10 cellular contexts compared by ENCODE assay signal in the genomic region with DNA sequence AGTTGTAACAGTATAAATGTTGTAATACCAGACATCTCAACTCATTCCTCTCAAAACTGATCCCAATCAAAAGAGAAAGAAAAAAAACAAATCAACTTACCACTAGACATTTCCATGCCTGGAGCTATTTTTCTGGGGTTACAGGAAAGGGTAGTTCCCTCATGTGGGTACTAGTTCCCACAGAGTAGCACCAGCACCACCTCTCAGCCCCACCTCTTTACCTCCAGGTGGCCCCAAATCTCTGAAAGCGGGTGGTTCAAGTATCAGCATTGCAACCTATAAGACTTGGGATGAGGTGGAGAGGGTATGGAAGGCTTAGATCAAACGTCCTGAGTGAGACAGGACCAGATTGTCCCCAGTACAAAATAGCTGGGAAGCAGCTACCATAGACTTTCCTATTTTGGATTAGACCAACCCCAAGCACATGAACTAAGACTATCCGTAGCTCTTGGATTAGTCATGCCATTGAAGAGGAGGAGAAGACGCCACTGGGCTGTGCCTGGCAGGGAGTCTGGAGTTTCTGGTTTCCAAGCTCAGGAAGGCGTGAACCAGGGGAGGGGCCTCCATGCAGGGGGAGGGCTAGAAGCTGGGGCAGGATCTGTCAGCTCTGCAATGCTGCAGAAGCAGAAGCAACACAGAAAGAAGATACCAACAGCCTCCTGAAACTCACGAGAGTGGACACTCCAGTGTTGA. TPM values are rescaled to one million over a fixed set of nuclear protein-coding genes. Genes with fewer than 3 reads are reported as not detected.
DNase-seq lines count a peak whose midpoint lies in the region; ATAC-seq and TF ChIP-seq lines count a peak whose summit lies in the region.
"Had no signal": no experiment of that assay in that cellular context is flagged by ENCODE, and none has a peak within 500 bp of the region (broad histone marks: within the 10 kb centered on the region; RNA-seq: fewer than 3 reads in every experiment).

A gene with protein sequence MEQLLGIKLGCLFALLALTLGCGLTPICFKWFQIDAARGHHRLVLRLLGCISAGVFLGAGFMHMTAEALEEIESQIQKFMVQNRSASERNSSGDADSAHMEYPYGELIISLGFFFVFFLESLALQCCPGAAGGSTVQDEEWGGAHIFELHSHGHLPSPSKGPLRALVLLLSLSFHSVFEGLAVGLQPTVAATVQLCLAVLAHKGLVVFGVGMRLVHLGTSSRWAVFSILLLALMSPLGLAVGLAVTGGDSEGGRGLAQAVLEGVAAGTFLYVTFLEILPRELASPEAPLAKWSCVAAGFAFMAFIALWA (plus strand): TSS at position 620 of the 693 bp plus-strand sequence. CDS start 154 bp downstream, outside the sequence.

- no peak within 1 kb of the TSS for H2BK5ac ChIP-seq in H9 (ENCODE audit: insufficient read length, low read length)

- no peak within 1 kb of the TSS for H3K27ac ChIP-seq in H9 (ENCODE audit: insufficient read length, low read depth, low read length)
- H3K27ac ChIP-seq: KMS-11 had no signal

- peaks cover 17 to 19% of the 10 kb centered on the region in 2 experiments for H3K4me1 Mint-ChIP-seq in H9

- H3K27me3 ChIP-seq in H9 (ENCODE audit: insufficient read depth, low read length) (no peaks in the 10 kb centered on the region), adipocyte (replicated peaks; ENCODE audit: control insufficient read depth, insufficient read depth, low read length) (no peaks in the 10 kb centered on the region)

- H3T11ph ChIP-seq in H9 (ENCODE audit: low read length): no peak within 1 kb of the TSS

- H3K14ac ChIP-seq in H9 (ENCODE audit: insufficient read depth, low read length): no peak within 1 kb of the TSS

- H4K8ac ChIP-seq in H9 (replicated peaks; ENCODE audit: insufficient read length, low read depth, low read length): no peak within 1 kb of the TSS

- no CpG with 5 or more reads among the region's 6 CpGs for WGBS in H9 (ENCODE audit: extremely low coverage, insufficient read length, low lambda C conversion rate)

- H4K20me1 ChIP-seq in H9 (ENCODE audit: control insufficient read depth, insufficient read depth, insufficient read length): no peaks in the 10 kb centered on the region

- H3K27me3 Mint-ChIP-seq in H9 (ENCODE audit: low read depth): no peaks in the 10 kb centered on the region; the same call in 1 of the 2 replicates
- H3K27me3 Mint-ChIP-seq: central memory CD8-positive, alpha-beta T cell had no signal

- no peak within 1 kb of the TSS for H2AFZ ChIP-seq in H9 (ENCODE audit: low read length)

- H3K4me2 ChIP-seq in H9 (ENCODE audit: insufficient read depth, insufficient read length, low read length): no peak within 1 kb of the TSS
- H3K4me2 ChIP-seq: KMS-11 had no signal

- no peak within 1 kb of the TSS for H4K91ac ChIP-seq in H9 (ENCODE audit: insufficient read length, low read depth, low read length)

- no peaks in the 10 kb centered on the region for H3K79me2 ChIP-seq in H9 (ENCODE audit: insufficient read depth, low read length)

- peaks cover 38% of the 10 kb centered on the region for H3K36me3 ChIP-seq in adipocyte (ENCODE audit: control insufficient read depth, insufficient read depth, low read length, severe bottlenecking)

- no peak within 1 kb of the TSS for H3K4ac ChIP-seq in H9 (ENCODE audit: low read depth, low read length)

- H3K9me3 ChIP-seq in H9 (ENCODE audit: control insufficient read depth, low read depth, low read length) (no peaks in the 10 kb centered on the region), adipocyte (ENCODE audit: control insufficient read depth, low read length) (no peaks in the 10 kb centered on the region), iPS-18c (ENCODE audit: control insufficient read depth, insufficient read depth, low read length) (no peaks in the 10 kb centered on the region)

- no peaks in the 10 kb centered on the region for H3K9me3 Mint-ChIP-seq in H9
- H3K9me3 Mint-ChIP-seq: central memory CD8-positive, alpha-beta T cell had no signal

- H2BK15ac ChIP-seq in H9 (ENCODE audit: low read depth, low read length): no peak within 1 kb of the TSS

- peak within 1 kb of the TSS in 1 of 3 experiments; percentile 35; a peak in 1 of 7 replicates for H3K27ac Mint-ChIP-seq in H9

- H2BK12ac ChIP-seq in H9 (ENCODE audit: insufficient read length, low read depth, low read length): no peak within 1 kb of the TSS

- DNase-seq in H9 (peak; percentile 75), adipocyte (ENCODE audit: low read depth) (peak; percentile 63), smooth muscle cell of the brain vasculature (ENCODE audit: low read depth, low spot score) (peak; percentile 45), germinal center (ENCODE audit: low spot score) (no peak), CD1c-positive myeloid dendritic cell (ENCODE audit: extremely low spot score) (no peak)

- H2BK20ac ChIP-seq in H9 (ENCODE audit: low read depth, low read length, poor library complexity, severe bottlenecking): no peak within 1 kb of the TSS

- no peaks in the 10 kb centered on the region for H3K23me2 ChIP-seq in H9 (ENCODE audit: insufficient read length, low read depth, low read length, poor library complexity, severe bottlenecking)

- H2AK5ac ChIP-seq in H9 (ENCODE audit: insufficient read length, low read length): no peak within 1 kb of the TSS

- H3K18ac ChIP-seq in H9 (ENCODE audit: insufficient read length, low read depth, low read length): no peak within 1 kb of the TSS

- ATAC-seq in HG03520 (IDR thresholded peaks at IDR 0.05; ENCODE audit: unreplicated experiment) (no peak), GM21526 (IDR thresholded peaks at IDR 0.05; ENCODE audit: low FRiP score, unreplicated experiment) (no peak)

- H4K5ac ChIP-seq in H9 (ENCODE audit: insufficient read length, low read depth, low read length): no peak within 1 kb of the TSS

- H3K4me3 ChIP-seq in adipocyte (ENCODE audit: low read length) (peak within 1 kb of the TSS; percentile 26), iPS-18c (ENCODE audit: insufficient read depth, low read depth, low read length) (peak within 1 kb of the TSS; percentile 26; the same call in 1 of the 2 replicates)

- peaks cover 19 to 32% (median 29%) of the 10 kb centered on the region in 3 experiments; a peak in 5 of 7 replicates for H3K36me3 Mint-ChIP-seq in H9 (ENCODE audit: insufficient read depth in 1 of 3, low read depth in 3 of 3)

- H3K4me3 Mint-ChIP-seq in H9: no peak within 1 kb of the TSS; a peak in 1 of 5 replicates
- H3K4me3 Mint-ChIP-seq: central memory CD8-positive, alpha-beta T cell had no signal

- no peaks in the 10 kb centered on the region for H3K4me1 ChIP-seq in H9 (ENCODE audit: insufficient read depth, low read length)
- H3K4me1 ChIP-seq in adipocyte (ENCODE audit: control insufficient read depth, insufficient read depth, low read length): peaks cover 16% of the 10 kb centered on the region

- H3K9ac ChIP-seq in H9 (ENCODE audit: extremely low read depth, insufficient read length, low read length) (no peak within 1 kb of the TSS), adipocyte (ENCODE audit: low read length) (no peak within 1 kb of the TSS)
- H3K9ac ChIP-seq: KMS-11 had no signal

- H3K79me1 ChIP-seq in H9 (ENCODE audit: insufficient read depth, low read depth, low read length, poor library complexity, severe bottlenecking): no peaks in the 10 kb centered on the region

- H2BK120ac ChIP-seq in H9 (ENCODE audit: low read depth, low read length, poor library complexity, severe bottlenecking): no peak within 1 kb of the TSS

- H3K23ac ChIP-seq in H9 (ENCODE audit: insufficient read length, low read depth, low read length): no peak within 1 kb of the TSS

- no peak within 1 kb of the TSS for H3K56ac ChIP-seq in H9 (ENCODE audit: insufficient read length, low read depth, low read length)

- TF ChIP-seq CTCF in H9 (conservative IDR thresholded peaks at IDR 0.05): no peak

RNA-seq across cellular contexts. Expression of the gene that starts here (rescaled TPM):
- not detected in 2 replicates for total RNA-seq in H9 (2021)

Comparison
In these comparisons a context has a peak if more than half of its experiments do, and no peak if none do; other contexts are left out.
1. Peak in DNase-seq in H9; RNA of the gene not detected or under 1 TPM.
2. DNase-seq: peak in adipocyte (single experiment) and smooth muscle cell of the brain vasculature (single experiment); none in germinal center (single experiment) and CD1c-positive myeloid dendritic cell (single experiment).